In the genomic region with DNA sequence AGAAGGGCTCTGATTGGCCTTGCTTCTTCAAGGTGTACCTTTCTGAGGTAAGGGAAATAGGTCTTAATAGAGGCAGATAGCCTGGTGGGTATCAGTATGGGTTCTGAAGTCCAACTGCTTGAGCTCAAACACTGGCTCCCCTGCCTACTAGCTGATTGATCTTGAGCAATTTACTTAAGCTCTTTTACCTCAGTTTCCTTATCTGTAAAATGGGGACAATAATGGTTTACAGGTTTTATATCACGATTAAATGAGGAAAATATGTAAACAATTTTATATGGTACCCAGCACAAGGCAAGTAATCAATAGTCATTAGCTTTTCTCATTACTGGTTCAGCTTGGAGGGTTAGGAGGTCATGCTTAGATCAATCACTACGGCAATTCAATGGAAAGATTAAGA, we compare ENCODE assay signal across 33 cellular contexts.
DNase-seq lines count a peak whose midpoint lies in the region; ATAC-seq, FAIRE-seq and TF ChIP-seq lines count a peak whose summit lies in the region.
"Had no signal": no experiment of that assay in that cellular context is flagged by ENCODE, and none has a peak within 500 bp of the region (broad histone marks: within the 10 kb centered on the region; RNA-seq: fewer than 3 reads in every experiment).

No MANE protein-coding gene starts in this region.

- H3K9me1 ChIP-seq in K562 (ENCODE audit: control insufficient read depth, insufficient read depth, low read length) = no peaks in the 10 kb centered on the region

- 0 out of 2 replicates have a peak, but pooled peaks cover 4% of the 10 kb centered on the region for H4K20me1 ChIP-seq in K562 (replicated peaks; ENCODE audit: control insufficient read depth, insufficient read depth, low read length)
- no peaks in the 10 kb centered on the region for H4K20me1 ChIP-seq in H1 (replicated peaks in 1 of 2; ENCODE audit: control insufficient read depth in 1 of 2, insufficient read depth in 2 of 2, low read length in 2 of 2)
- H4K20me1 ChIP-seq: BLaER1; BLaER1 treated with 17β-estradiol and CSF1 and Interleukin-3, amounts not matched to agents 10 nM and 100 nM had no signal

- H2BK5ac ChIP-seq in H1 (ENCODE audit: low read depth, low read length) (no peak overlapping the region), neuronal stem cell (ENCODE audit: low read length) (no peak overlapping the region)

- TF ChIP-seq RAD21 in K562 (CRISPR knock-in tag; conservative IDR thresholded peaks at IDR 0.05 in 1 of 2, IDR thresholded peaks at IDR 0.05 in 1 of 2) (no peak), H1 (IDR thresholded peaks at IDR 0.05 in 1 of 2, conservative IDR thresholded peaks at IDR 0.05 in 1 of 2; ENCODE audit: low read depth in 2 of 2, low read length in 2 of 2) (no peak)

- ATAC-seq in K562 (no peak), HG03378 (IDR thresholded peaks at IDR 0.05; ENCODE audit: unreplicated experiment) (no peak)
- ATAC-seq: A549; CD8-positive, alpha-beta T cell had no signal

- H3K18ac ChIP-seq in H1 (ENCODE audit: extremely low read depth, low read length) = no peak overlapping the region
- H3K18ac ChIP-seq in neuronal stem cell (ENCODE audit: low read length) = no peak overlapping the region

- no peak for TF ChIP-seq POLR2A in K562 (conservative IDR thresholded peaks at IDR 0.05)
- TF ChIP-seq POLR2A in H1 (IDR thresholded peaks at IDR 0.05; ENCODE audit: control extremely low read depth in 1 of 2, low read depth in 2 of 2, low read length in 2 of 2) = no peak

- H3K9me3 ChIP-seq in K562 (replicated peaks; ENCODE audit: control insufficient read depth, insufficient read depth, low read depth, low read length) = no peaks in the 10 kb centered on the region
- H3K9me3 ChIP-seq in H1 (ENCODE audit: insufficient read depth in 2 of 2, low read depth in 1 of 2, low read length in 1 of 2) = no peaks in the 10 kb centered on the region
- no peaks in the 10 kb centered on the region for H3K9me3 ChIP-seq in neuronal stem cell (replicated peaks in 1 of 2; ENCODE audit: control insufficient read depth in 2 of 2, insufficient read depth in 1 of 2, low read depth in 1 of 2, low read length in 2 of 2)
- no peaks in the 10 kb centered on the region for H3K9me3 ChIP-seq in WERI-Rb-1 (ENCODE audit: severe bottlenecking)
- H3K9me3 ChIP-seq: A549; BE2C; BLaER1; BLaER1 treated with 17β-estradiol and CSF1 and Interleukin-3, amounts not matched to agents 10 nM and 100 nM; Caco-2 had no signal

- H3K23me2 ChIP-seq in H1 (ENCODE audit: low read depth, low read length) = no peaks in the 10 kb centered on the region

- H3K4ac ChIP-seq in H1 (replicated peaks; ENCODE audit: insufficient read length, low read depth, low read length) = no peak overlapping the region
- H3K4ac ChIP-seq in neuronal stem cell (ENCODE audit: low read length) = no peak overlapping the region

- H4K8ac ChIP-seq in H1 (ENCODE audit: extremely low read depth, insufficient read depth, low read length) (no peak overlapping the region), neuronal stem cell (ENCODE audit: low read depth, low read length) (no peak overlapping the region)

- intact Hi-C loops in K562 (cut with micrococcal nuclease) = loop anchor here (10.0 kb wide), 1 partner anchor 552 kb away; no protein-coding TSS in a partner anchor

- TF ChIP-seq EP300 in K562 (IDR thresholded peaks at IDR 0.05; ENCODE audit: low read length) (no peak), H1 (IDR thresholded peaks at IDR 0.05; ENCODE audit: borderline replicate concordance in 1 of 2, low read depth in 2 of 2, low read length in 2 of 2) (no peak)

- H3K79me2 ChIP-seq in K562 (ENCODE audit: control insufficient read depth, insufficient read depth, low read length) (no peaks in the 10 kb centered on the region), H1 (ENCODE audit: control insufficient read depth in 1 of 2, insufficient read depth in 2 of 2, low read length in 2 of 2) (no peaks in the 10 kb centered on the region)

- no peak overlapping the region for H2BK15ac ChIP-seq in H1 (ENCODE audit: low read length)
- no peak overlapping the region for H2BK15ac ChIP-seq in neuronal stem cell (ENCODE audit: low read length)

- H3K9ac ChIP-seq in K562 (ENCODE audit: insufficient read depth in 1 of 2, low read depth in 2 of 2, low read length in 2 of 2) (no peak overlapping the region), H1 (replicated peaks in 1 of 4; ENCODE audit: extremely low read depth in 1 of 4, low read depth in 3 of 4, low read length in 3 of 4) (no peak overlapping the region), neuronal stem cell (ENCODE audit: low read depth, low read length, poor library complexity) (no peak overlapping the region)
- H3K9ac ChIP-seq: BLaER1; BLaER1 treated with 17β-estradiol and CSF1 and Interleukin-3, amounts not matched to agents 10 nM and 100 nM had no signal

- H3K14ac ChIP-seq in H1 (ENCODE audit: insufficient read length) = no peak overlapping the region
- no peak overlapping the region for H3K14ac ChIP-seq in neuronal stem cell (ENCODE audit: low read length)

- H3K27ac ChIP-seq in K562 (ENCODE audit: extremely low read depth, low read depth, low read length) (no peak overlapping the region), H1 (ENCODE audit: low read depth, low read length) (no peak overlapping the region), neuronal stem cell (replicated peaks; ENCODE audit: low read length) (no peak overlapping the region), WERI-Rb-1 (no peak overlapping the region)
- H3K27ac ChIP-seq: 22Rv1; A549; BLaER1; BLaER1 treated with 17β-estradiol and CSF1 and Interleukin-3, amounts not matched to agents 10 nM and 100 nM; C4-2B had no signal

- TF ChIP-seq CTCF in K562 (IDR thresholded peaks at IDR 0.05 in 2 of 3, conservative IDR thresholded peaks at IDR 0.05 in 1 of 3; ENCODE audit: insufficient read depth in 2 of 3, low read depth in 1 of 3, low read length in 3 of 3) (no peak), H1 (IDR thresholded peaks at IDR 0.05; ENCODE audit: control extremely low read depth in 1 of 3, insufficient read depth in 1 of 3, low read depth in 1 of 3, low read length in 3 of 3) (no peak), WERI-Rb-1 (IDR thresholded peaks at IDR 0.05; ENCODE audit: low read depth, low read length) (no peak)

- DNase-seq in K562 (ENCODE audit: extremely low read depth in 1 of 4, low spot score in 3 of 4) (no peak), H1 (ENCODE audit: low read depth in 1 of 2, low spot score in 2 of 2) (no peak), neuronal stem cell (ENCODE audit: low spot score) (no peak), GDM1 (lab: John Stamatoyannopoulos, UW) (no peak), WERI-Rb-1 (no peak)
- DNase-seq: 8988T; ACHN; AML-193; BE2C; C1 segment of cervical spinal cord; Caco-2; Calu3; CD4-positive, alpha-beta memory T cell; CD4-positive, alpha-beta T cell; CD4-positive, CD25-positive, alpha-beta regulatory T cell; CD8-positive, alpha-beta memory T cell; CD8-positive, alpha-beta T cell; COR-L47; DMS 273 treated with DMSO at 0.1 percent for 48 hours; DMS153; DMS53; DMS79; DMS79 treated with DMSO at 0.1 percent for 48 hours; DND-41; EL had no signal

- 4% methylated on average over 2 of the region's 2 CpGs for WGBS in K562 (ENCODE audit: insufficient coverage, low coverage, missing lambda C conversion rate)
- WGBS in H1 (ENCODE audit: extremely low coverage in 1 of 2, insufficient coverage in 1 of 2, insufficient read length in 1 of 2, insufficient replicate concordance in 2 of 2, low coverage in 1 of 2, low lambda C conversion rate in 2 of 2, missing lambda C conversion rate in 1 of 2), 2 experiments = 91% methylated on average over 2 of the region's 2 CpGs; no CpG with 5 or more reads in 1 of the 2 experiments
- WGBS in neuronal stem cell (ENCODE audit: extremely low coverage in 2 of 2, insufficient read length in 2 of 2, insufficient replicate concordance in 1 of 2), 2 donors = no CpG with 5 or more reads among the region's 2 CpGs

- no peak overlapping the region for H2BK120ac ChIP-seq in H1 (replicated peaks; ENCODE audit: low read depth, low read length)
- no peak overlapping the region for H2BK120ac ChIP-seq in neuronal stem cell (ENCODE audit: low read depth, low read length)

- H4K91ac ChIP-seq in H1 (replicated peaks; ENCODE audit: insufficient read length, low read length) (no peak overlapping the region), neuronal stem cell (ENCODE audit: low read depth, low read length, poor library complexity) (no peak overlapping the region)

- no peak overlapping the region for H3K4me2 ChIP-seq in K562 (ENCODE audit: insufficient read depth, low read length)
- no peak overlapping the region for H3K4me2 ChIP-seq in H1 (ENCODE audit: insufficient read depth in 1 of 2, low read depth in 2 of 2, low read length in 2 of 2)
- H3K4me2 ChIP-seq in neuronal stem cell (ENCODE audit: insufficient read depth, low read length, poor library complexity, severe bottlenecking) = no peak overlapping the region
- H3K4me2 ChIP-seq: A549; BLaER1; BLaER1 treated with 17β-estradiol and CSF1 and Interleukin-3, amounts not matched to agents 10 nM and 100 nM had no signal

- no peak overlapping the region for H4K5ac ChIP-seq in H1 (ENCODE audit: insufficient read length, low read depth, low read length)

- H2AFZ ChIP-seq in K562 (ENCODE audit: low read depth, low read length) = no peak overlapping the region
- no peak overlapping the region for H2AFZ ChIP-seq in H1 (ENCODE audit: low read length)
- peak overlapping the region; percentile 61 for H2AFZ ChIP-seq in neuronal stem cell (ENCODE audit: low read length)

- H2AK5ac ChIP-seq in H1 (ENCODE audit: low read depth, low read length) (no peak overlapping the region), neuronal stem cell (ENCODE audit: low read depth, low read length) (no peak overlapping the region)

- H3K27me3 ChIP-seq in K562 (ENCODE audit: control insufficient read depth in 2 of 2, insufficient read depth in 2 of 2, low read length in 2 of 2) (peaks cover 0 to 4% of the 10 kb centered on the region in 2 experiments; a peak in 2 of 5 replicates), H1 (replicated peaks in 1 of 4; ENCODE audit: control insufficient read depth in 3 of 4, extremely low read depth in 1 of 4, insufficient read depth in 3 of 4, low read length in 3 of 4) (no peaks in the 10 kb centered on the region), neuronal stem cell (ENCODE audit: control insufficient read depth in 3 of 3, insufficient read depth in 3 of 3, low read depth in 1 of 3, low read length in 3 of 3) (no peaks in the 10 kb centered on the region), WERI-Rb-1 (ENCODE audit: insufficient read depth, low read depth, severe bottlenecking) (no peaks in the 10 kb centered on the region)
- H3K27me3 ChIP-seq: BE2C; BLaER1; BLaER1 treated with 17β-estradiol and CSF1 and Interleukin-3, amounts not matched to agents 10 nM and 100 nM had no signal

- no peaks in the 10 kb centered on the region for H3K79me1 ChIP-seq in H1 (ENCODE audit: low read depth, low read length)
- H3K79me1 ChIP-seq in neuronal stem cell (ENCODE audit: low read depth, low read length) = no peaks in the 10 kb centered on the region

- H3K56ac ChIP-seq in H1 (replicated peaks; ENCODE audit: insufficient read length, low read depth, low read length) = no peak overlapping the region

- H3K4me3 ChIP-seq in K562 = no peak overlapping the region
- H3K4me3 ChIP-seq in H1 (ENCODE audit: extremely low read depth in 1 of 4, insufficient read depth in 2 of 4, low read depth in 3 of 4, low read length in 4 of 4) = no peak overlapping the region
- no peak overlapping the region for H3K4me3 ChIP-seq in neuronal stem cell (ENCODE audit: low read length in 2 of 2)
- H3K4me3 ChIP-seq in WERI-Rb-1 (ENCODE audit: low read depth, low read length) = no peak overlapping the region
- H3K4me3 ChIP-seq: A549; BLaER1; BLaER1 treated with 17β-estradiol and CSF1 and Interleukin-3, amounts not matched to agents 10 nM and 100 nM had no signal

- H3K36me3 ChIP-seq in K562 (ENCODE audit: control insufficient read depth, insufficient read depth, low read length) = no peaks in the 10 kb centered on the region
- no peaks in the 10 kb centered on the region for H3K36me3 ChIP-seq in H1 (ENCODE audit: control insufficient read depth in 2 of 4, insufficient read depth in 4 of 4, low read length in 3 of 4)
- H3K36me3 ChIP-seq in neuronal stem cell (replicated peaks in 1 of 2; ENCODE audit: control insufficient read depth in 2 of 2, insufficient read depth in 2 of 2, low read length in 2 of 2) = no peaks in the 10 kb centered on the region
- no peaks in the 10 kb centered on the region for H3K36me3 ChIP-seq in WERI-Rb-1
- H3K36me3 ChIP-seq: BE2C; BLaER1; BLaER1 treated with 17β-estradiol and CSF1 and Interleukin-3, amounts not matched to agents 10 nM and 100 nM had no signal

- no peaks in the 10 kb centered on the region for H3K4me1 ChIP-seq in K562 (replicated peaks in 1 of 2; ENCODE audit: control insufficient read depth in 2 of 2, insufficient read depth in 2 of 2, low read length in 2 of 2)
- H3K4me1 ChIP-seq in H1 (replicated peaks in 1 of 4; ENCODE audit: control insufficient read depth in 3 of 4, insufficient read depth in 4 of 4, low read length in 3 of 4) = no peaks in the 10 kb centered on the region
- H3K4me1 ChIP-seq in neuronal stem cell (ENCODE audit: control insufficient read depth in 2 of 2, insufficient read depth in 1 of 2, low read depth in 1 of 2, low read length in 2 of 2) = peaks cover 0 to 2% of the 10 kb centered on the region in 2 donors
- H3K4me1 ChIP-seq: A549, BE2C, BLaER1, Caco-2 had no signal

- POLR2A ChIA-PET in K562 (lab: Yijun Ruan, JAX) = interaction anchor here (0.8 kb wide), 1 partner anchor 62 kb away, joined by 3 read pairs; no protein-coding TSS in a partner anchor
- POLR2A ChIA-PET in H1 (lab: Charles Lee; ENCODE audit: partially characterized antibody) = interaction anchor here (0.9 to 1.3 kb wide), 3 partner anchors 164 to 188 kb away, joined by 3 read pairs; no protein-coding TSS in a partner anchor

- no TSS peak for BruUV-seq in K562 (replicated peaks; lab: Mats Ljungman, UMichigan)

- CTCF ChIA-PET in K562 (lab: Yijun Ruan, JAX; ENCODE audit: low intra/inter-chr PET ratio) = no interaction called here
- CTCF ChIA-PET in H1 (lab: Charles Lee; ENCODE audit: partially characterized antibody) = interaction anchor here (0.8 to 5.0 kb wide), 11 partner anchors 11 to 267 kb away, joined by 3 to 114 read pairs (median 15); a partner anchor contains a TSS

- no peak overlapping the region for H2BK20ac ChIP-seq in H1 (ENCODE audit: low read length)

- no peak overlapping the region for H3K23ac ChIP-seq in H1 (ENCODE audit: insufficient read length)
- H3K23ac ChIP-seq in neuronal stem cell (ENCODE audit: low read depth, low read length, poor library complexity) = no peak overlapping the region

- no peak for FAIRE-seq in K562 (lab: Jason Lieb, UNC)
- peak; percentile 7 for FAIRE-seq in H1 (lab: Jason Lieb, UNC)
- FAIRE-seq: A204.1, A549, D721Med had no signal

- H2BK12ac ChIP-seq in H1 (ENCODE audit: low read depth, low read length) (no peak overlapping the region), neuronal stem cell (ENCODE audit: low read length) (no peak overlapping the region)

- in situ Hi-C loops in K562 (cut with MboI) = loop anchor here (5.0 to 25.0 kb wide), 2 partner anchors 209 to 549 kb away; no protein-coding TSS in a partner anchor
